Comparison of ENCODE assay signal across 12 cellular contexts in genomic region chr12:92485356-92486348, GRCh38.
A peak's percentile ranks its signal among the peaks of the same experiment; 100 is the strongest.
DNase-seq lines count a peak whose midpoint lies in the region; ATAC-seq, FAIRE-seq and TF ChIP-seq lines count a peak whose summit lies in the region.
"Had no signal": no experiment of that assay in that cellular context is flagged by ENCODE, and none has a peak within 500 bp of the region (broad histone marks: within the 10 kb centered on the region; RNA-seq: fewer than 3 reads in every experiment).

No MANE protein-coding gene starts in this region.

- no peak overlapping the region for H3K9ac ChIP-seq in endothelial cell of umbilical vein (replicated peaks; ENCODE audit: extremely low read depth, insufficient read depth, low read length)
- H3K9ac ChIP-seq in neural progenitor cell, result no peak overlapping the region

- peak overlapping the region in 2 of 3 donors; percentile 15 to 47 for H3K27ac Mint-ChIP-seq in CD4-positive, CD25-positive, alpha-beta regulatory T cell
- no peak overlapping the region for H3K27ac Mint-ChIP-seq in neural progenitor cell
- H3K27ac Mint-ChIP-seq: HFFc6 had no signal

- FAIRE-seq in endothelial cell of umbilical vein (lab: Jason Lieb, UNC) (peak; percentile 55), RCC 7860 (lab: Jason Lieb, UNC) (no peak)

- no peaks in the 10 kb centered on the region for H3K27me3 ChIP-seq in CD4-positive, CD25-positive, alpha-beta regulatory T cell (ENCODE audit: control insufficient read depth, insufficient read depth, low read length)
- no peaks in the 10 kb centered on the region for H3K27me3 ChIP-seq in endothelial cell of umbilical vein (ENCODE audit: control insufficient read depth in 2 of 2, insufficient read depth in 2 of 2, low read length in 2 of 2)
- H3K27me3 ChIP-seq in neural progenitor cell, result no peaks in the 10 kb centered on the region

- H4K20me1 ChIP-seq in endothelial cell of umbilical vein (replicated peaks; ENCODE audit: control insufficient read depth, extremely low read depth, insufficient read depth, low read length) (no peaks in the 10 kb centered on the region), neural progenitor cell (ENCODE audit: low read depth) (no peaks in the 10 kb centered on the region)

- no peak overlapping the region for H3K27ac ChIP-seq in CD4-positive, CD25-positive, alpha-beta regulatory T cell (ENCODE audit: insufficient read depth, low read length, poor library complexity, severe bottlenecking)
- H3K27ac ChIP-seq in endothelial cell of umbilical vein (ENCODE audit: insufficient read depth, low read depth, low read length), result no peak overlapping the region
- H3K27ac ChIP-seq in neural progenitor cell, result peak overlapping the region; percentile 73
- H3K27ac ChIP-seq: C4-2B, epithelial cell of prostate had no signal

- H3K9me3 Mint-ChIP-seq in CD4-positive, CD25-positive, alpha-beta regulatory T cell, result peaks cover 0 to 3% (median 0%) of the 10 kb centered on the region in 7 donors
- H3K9me3 Mint-ChIP-seq in neural progenitor cell, result no peaks in the 10 kb centered on the region
- H3K9me3 Mint-ChIP-seq: HFFc6 had no signal

- ATAC-seq in CD4-positive, CD25-positive, alpha-beta regulatory T cell (ENCODE audit: low read depth in 2 of 2), result no peak
- ATAC-seq in GM18519 (IDR thresholded peaks at IDR 0.05; ENCODE audit: low FRiP score, unreplicated experiment), result no peak
- no peak for ATAC-seq in GM18861 (IDR thresholded peaks at IDR 0.05; ENCODE audit: unreplicated experiment)

- TF ChIP-seq POLR2A in endothelial cell of umbilical vein (IDR thresholded peaks at IDR 0.05; ENCODE audit: low read depth, low read length), result no peak

- H2AFZ ChIP-seq in endothelial cell of umbilical vein (ENCODE audit: low read depth, low read length) (peak overlapping the region; percentile 34), neural progenitor cell (replicated peaks) (no peak overlapping the region)

- no peak for TF ChIP-seq CTCF in endothelial cell of umbilical vein (IDR thresholded peaks at IDR 0.05; ENCODE audit: extremely low read depth in 1 of 2, insufficient read depth in 1 of 2, low read depth in 1 of 2, low read length in 2 of 2)
- TF ChIP-seq CTCF in neural progenitor cell (IDR thresholded peaks at IDR 0.05), result no peak

- no peaks in the 10 kb centered on the region for H3K36me3 ChIP-seq in CD4-positive, CD25-positive, alpha-beta regulatory T cell (ENCODE audit: control insufficient read depth, insufficient read depth, low read length)
- no peaks in the 10 kb centered on the region for H3K36me3 ChIP-seq in endothelial cell of umbilical vein (ENCODE audit: control insufficient read depth in 2 of 2, extremely low read depth in 1 of 2, insufficient read depth in 2 of 2, low read length in 2 of 2)
- H3K36me3 ChIP-seq in neural progenitor cell, result no peaks in the 10 kb centered on the region

- intact Hi-C loops in endothelial cell of umbilical vein (cut with micrococcal nuclease), result no loop called here

- no peak for DNase-seq in CD4-positive, CD25-positive, alpha-beta regulatory T cell
- DNase-seq in LHCN-M2 (ENCODE audit: low read depth), result peak; percentile 67
- peak; percentile 80 for DNase-seq in endothelial cell of umbilical vein (ENCODE audit: low read depth, low spot score)
- DNase-seq in neural progenitor cell (ENCODE audit: low spot score), result no peak
- DNase-seq in RCC 7860 (ENCODE audit: low spot score), result no peak
- DNase-seq in amygdala (lab: John Stamatoyannopoulos, UW), result no peak
- DNase-seq: HFFc6, NCI-H526 treated with DMSO at 0.1 percent for 48 hours had no signal

- CTCF ChIA-PET in endothelial cell of umbilical vein (lab: Charles Lee), result interaction anchor here (0.8 kb wide), 1 partner anchor 9 kb away, joined by 4 read pairs; no protein-coding TSS in a partner anchor

- BruUV-seq in endothelial cell of umbilical vein (replicated peaks; lab: Mats Ljungman, UMichigan), result no TSS peak

- H3F3A ChIP-seq in neural progenitor cell (ENCODE audit: low read depth), result peaks cover 6% of the 10 kb centered on the region

- H3K4me1 ChIP-seq in CD4-positive, CD25-positive, alpha-beta regulatory T cell (ENCODE audit: control insufficient read depth, insufficient read depth, low read length, poor library complexity, severe bottlenecking), result no peaks in the 10 kb centered on the region
- H3K4me1 ChIP-seq in endothelial cell of umbilical vein (ENCODE audit: control insufficient read depth, extremely low read depth, insufficient read depth, low read length), result peaks cover 9% of the 10 kb centered on the region
- H3K4me1 ChIP-seq in neural progenitor cell, result peaks cover 21% of the 10 kb centered on the region

- no peaks in the 10 kb centered on the region for H3K9me1 ChIP-seq in endothelial cell of umbilical vein (replicated peaks; ENCODE audit: control insufficient read depth, extremely low read depth, insufficient read depth, low read length)

- peaks cover 2 to 10% (median 9%) of the 10 kb centered on the region in 4 donors for H3K4me1 Mint-ChIP-seq in CD4-positive, CD25-positive, alpha-beta regulatory T cell
- peaks cover 12% of the 10 kb centered on the region for H3K4me1 Mint-ChIP-seq in neural progenitor cell

- no peaks in the 10 kb centered on the region for H3K36me3 Mint-ChIP-seq in CD4-positive, CD25-positive, alpha-beta regulatory T cell
- H3K36me3 Mint-ChIP-seq in neural progenitor cell, result no peaks in the 10 kb centered on the region

- H3K9me3 ChIP-seq in CD4-positive, CD25-positive, alpha-beta regulatory T cell (ENCODE audit: control insufficient read depth in 2 of 2, low read length in 2 of 2), result no peaks in the 10 kb centered on the region
- H3K9me3 ChIP-seq in endothelial cell of umbilical vein (replicated peaks; ENCODE audit: control insufficient read depth, insufficient read depth, low read length) (no peaks in the 10 kb centered on the region), neural progenitor cell (ENCODE audit: low read depth) (no peaks in the 10 kb centered on the region)

- dilution Hi-C loops in endothelial cell of umbilical vein (cut with MboI; ENCODE audit: extremely low pct_ligation_motif_present, low sequenced_read_pairs), result no loop called here

- H3K27me3 Mint-ChIP-seq in CD4-positive, CD25-positive, alpha-beta regulatory T cell, result no peaks in the 10 kb centered on the region
- peaks cover 2% of the 10 kb centered on the region for H3K27me3 Mint-ChIP-seq in neural progenitor cell (ENCODE audit: insufficient read depth, low read depth)

- no peak overlapping the region for H3K4me3 ChIP-seq in CD4-positive, CD25-positive, alpha-beta regulatory T cell (ENCODE audit: low read depth, low read length)
- H3K4me3 ChIP-seq in endothelial cell of umbilical vein (replicated peaks in 1 of 3; ENCODE audit: insufficient read depth in 1 of 3, low read depth in 1 of 3, low read length in 3 of 3) (no peak overlapping the region), neural progenitor cell (no peak overlapping the region)

- POLR2A ChIA-PET in endothelial cell of umbilical vein (lab: Charles Lee), result no interaction called here

- H3K4me2 ChIP-seq in endothelial cell of umbilical vein (ENCODE audit: insufficient read depth, low read length) (peak overlapping the region; percentile 9), neural progenitor cell (no peak overlapping the region)

- H3K79me2 ChIP-seq in endothelial cell of umbilical vein (ENCODE audit: control insufficient read depth, insufficient read depth, low read length), result no peaks in the 10 kb centered on the region
- H3K79me2 ChIP-seq in neural progenitor cell (ENCODE audit: low read depth), result no peaks in the 10 kb centered on the region

- H3K4me3 Mint-ChIP-seq in CD4-positive, CD25-positive, alpha-beta regulatory T cell, result peak overlapping the region in 1 of 4 donors; percentile 38
- no peak overlapping the region for H3K4me3 Mint-ChIP-seq in neural progenitor cell
- H3K4me3 Mint-ChIP-seq: HFFc6 had no signal

TF ChIP-seq in endothelial cell of umbilical vein, 7 proteins besides CTCF, POLR2A, EP300 and RAD21:
- no peak for TF ChIP-seq MYC (IDR thresholded peaks at IDR 0.05; ENCODE audit: low read depth, low read length)
- TF ChIP-seq, protein P1, sequence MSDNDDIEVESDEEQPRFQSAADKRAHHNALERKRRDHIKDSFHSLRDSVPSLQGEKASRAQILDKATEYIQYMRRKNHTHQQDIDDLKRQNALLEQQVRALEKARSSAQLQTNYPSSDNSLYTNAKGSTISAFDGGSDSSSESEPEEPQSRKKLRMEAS (IDR thresholded peaks at IDR 0.05; ENCODE audit: insufficient read depth, insufficient read length), result no peak
- TF ChIP-seq FOS (IDR thresholded peaks at IDR 0.05; ENCODE audit: borderline replicate concordance, insufficient read depth, low read length), result peak; percentile 52
- no peak for TF ChIP-seq JUN (IDR thresholded peaks at IDR 0.05; ENCODE audit: borderline replicate concordance, insufficient read depth, insufficient read length, low read depth)
TF ChIP-seq in endothelial cell of umbilical vein: peak in this region for 1.

Comparison
In these comparisons a context has a peak if more than half of its experiments do, and no peak if none do; other contexts are left out.
1. DNase-seq: peak in LHCN-M2 (single experiment) and endothelial cell of umbilical vein (single experiment); none in CD4-positive, CD25-positive, alpha-beta regulatory T cell (0 of 3), neural progenitor cell (single experiment), RCC 7860 (single experiment) and amygdala (0 of 56).